22 cellular contexts compared by ENCODE assay signal in genomic region chr2:239182981-239183791, GRCh38.
DNase-seq lines count a peak whose midpoint lies in the region; ATAC-seq and TF ChIP-seq lines count a peak whose summit lies in the region.
"Had no signal": no experiment of that assay in that cellular context is flagged by ENCODE, and none has a peak within 500 bp of the region (broad histone marks: within the 10 kb centered on the region; RNA-seq: fewer than 3 reads in every experiment).

No MANE protein-coding gene starts in this region.

- WGBS in aorta, 2 donors, result 93% methylated on average over 23 of the region's 23 CpGs

- no peak overlapping the region for H3K4me2 ChIP-seq in neural progenitor cell
- H3K4me2 ChIP-seq: smooth muscle cell had no signal

- H3K4me3 Mint-ChIP-seq in glutamatergic neuron (ENCODE audit: unreplicated experiment), result no peak overlapping the region
- no peak overlapping the region for H3K4me3 Mint-ChIP-seq in neural progenitor cell
- H3K4me3 Mint-ChIP-seq in progenitor cell of endocrine pancreas (ENCODE audit: low read depth), result no peak overlapping the region
- H3K4me3 Mint-ChIP-seq: activated CD4-positive, alpha-beta memory T cell treated with anti-CD3 and anti-CD28 coated beads for 36 hours; naive B cell; stimulated activated naive CD8-positive, alpha-beta T cell treated with anti-CD3 and anti-CD28 coated beads, Interleukin-15, amount 100 ng/mL, for 72 hours; WTC11 had no signal

- H3K27ac ChIP-seq in neural progenitor cell (no peak overlapping the region), aorta (ENCODE audit: low read depth in 1 of 2, low read length in 2 of 2) (no peak overlapping the region)
- H3K27ac ChIP-seq: prostate gland had no signal

- H3K9me3 Mint-ChIP-seq in glutamatergic neuron (ENCODE audit: unreplicated experiment), result peaks cover 10% of the 10 kb centered on the region
- H3K9me3 Mint-ChIP-seq in neural progenitor cell, result no peaks in the 10 kb centered on the region
- no peaks in the 10 kb centered on the region for H3K9me3 Mint-ChIP-seq in progenitor cell of endocrine pancreas (ENCODE audit: low read depth)
- H3K9me3 Mint-ChIP-seq: activated CD4-positive, alpha-beta memory T cell treated with anti-CD3 and anti-CD28 coated beads for 36 hours; WTC11 had no signal

- DNase-seq in left ventricle myocardium superior (peak; percentile 23), Right ventricle myocardium superior (no peak), glutamatergic neuron (peak; percentile 11), neural progenitor cell (ENCODE audit: low spot score) (no peak), aorta (peak; percentile 27 to 67), SW 1271 (lab: John Stamatoyannopoulos, UW) (no peak), progenitor cell of endocrine pancreas (ENCODE audit: low spot score, unreplicated experiment) (no peak)
- DNase-seq: activated CD4-positive, alpha-beta memory T cell treated with anti-CD3 and anti-CD28 coated beads for 36 hours; activated T-cell treated with anti-CD3 and anti-CD28 coated beads for 4 hours; DND-41; GOT3; hippocampal formation; mammary epithelial cell; MM.1S; naive B cell; NCI-H446 treated with DMSO at 0.1 percent for 48 hours; stimulated activated CD4-positive, alpha-beta T cell treated with anti-CD3 and anti-CD28 coated beads, Interleukin-4, amount 100 ng/mL, for 1 hour had no signal

- H3F3A ChIP-seq in neural progenitor cell (ENCODE audit: low read depth), result no peaks in the 10 kb centered on the region

- H3K36me3 ChIP-seq in neural progenitor cell (no peaks in the 10 kb centered on the region), aorta (ENCODE audit: control insufficient read depth in 1 of 2, insufficient read depth in 2 of 2, low read length in 1 of 2) (no peaks in the 10 kb centered on the region)
- H3K36me3 ChIP-seq: prostate gland had no signal

- H2AFZ ChIP-seq in neural progenitor cell (replicated peaks), result no peak overlapping the region

- H4K20me1 ChIP-seq in neural progenitor cell (ENCODE audit: low read depth), result peaks cover 15% of the 10 kb centered on the region

- ATAC-seq in left ventricle myocardium superior (no peak), Right ventricle myocardium superior (ENCODE audit: poor library complexity) (no peak), aorta (ENCODE audit: low FRiP score) (no peak), HG03159 (IDR thresholded peaks at IDR 0.05; ENCODE audit: unreplicated experiment) (no peak)
- ATAC-seq: stimulated activated naive CD8-positive, alpha-beta T cell treated with anti-CD3 and anti-CD28 coated beads, Interleukin-15, amount 100 ng/mL, for 72 hours; WTC11 had no signal

- H3K27me3 Mint-ChIP-seq in glutamatergic neuron (ENCODE audit: unreplicated experiment) (peaks cover 13% of the 10 kb centered on the region), neural progenitor cell (ENCODE audit: insufficient read depth, low read depth) (peaks cover 4% of the 10 kb centered on the region), progenitor cell of endocrine pancreas (no peaks in the 10 kb centered on the region)
- H3K27me3 Mint-ChIP-seq: activated CD4-positive, alpha-beta memory T cell treated with anti-CD3 and anti-CD28 coated beads for 36 hours; naive B cell; stimulated activated naive CD8-positive, alpha-beta T cell treated with anti-CD3 and anti-CD28 coated beads, Interleukin-15, amount 100 ng/mL, for 72 hours had no signal

- H3K4me1 Mint-ChIP-seq in glutamatergic neuron (ENCODE audit: low read depth, unreplicated experiment) (peaks cover 13% of the 10 kb centered on the region), neural progenitor cell (peaks cover 22% of the 10 kb centered on the region), progenitor cell of endocrine pancreas (ENCODE audit: low read depth) (peaks cover 14% of the 10 kb centered on the region)
- H3K4me1 Mint-ChIP-seq: naive B cell; stimulated activated naive CD8-positive, alpha-beta T cell treated with anti-CD3 and anti-CD28 coated beads, Interleukin-15, amount 100 ng/mL, for 72 hours had no signal

- no peak overlapping the region for H3K9ac ChIP-seq in neural progenitor cell

- H3K79me2 ChIP-seq in neural progenitor cell (ENCODE audit: low read depth), result no peaks in the 10 kb centered on the region

- intact Hi-C loops in left ventricle myocardium superior (cut with micrococcal nuclease) (no loop called here), Right ventricle myocardium superior (cut with DNase I) (no loop called here), aorta (cut with DNase I) (no loop called here)

- H3K4me1 ChIP-seq in neural progenitor cell (peaks cover 8% of the 10 kb centered on the region), aorta (ENCODE audit: control insufficient read depth in 1 of 2, insufficient read depth in 2 of 2, low read length in 2 of 2) (no peaks in the 10 kb centered on the region)
- H3K4me1 ChIP-seq: prostate gland had no signal

- H3K27ac Mint-ChIP-seq in glutamatergic neuron (ENCODE audit: unreplicated experiment) (no peak overlapping the region), neural progenitor cell (peak overlapping the region; percentile 35), progenitor cell of endocrine pancreas (no peak overlapping the region)
- H3K27ac Mint-ChIP-seq: activated CD4-positive, alpha-beta memory T cell treated with anti-CD3 and anti-CD28 coated beads for 36 hours; naive B cell; stimulated activated naive CD8-positive, alpha-beta T cell treated with anti-CD3 and anti-CD28 coated beads, Interleukin-15, amount 100 ng/mL, for 72 hours had no signal

- no peaks in the 10 kb centered on the region for H3K27me3 ChIP-seq in neural progenitor cell
- H3K27me3 ChIP-seq in aorta (ENCODE audit: control insufficient read depth in 1 of 2, insufficient read depth in 2 of 2, low read length in 1 of 2), result no peaks in the 10 kb centered on the region

- no peak overlapping the region for H3K4me3 ChIP-seq in neural progenitor cell
- H3K4me3 ChIP-seq in aorta (ENCODE audit: low read length in 2 of 2), result no peak overlapping the region
- H3K4me3 ChIP-seq: prostate gland, smooth muscle cell had no signal

- TF ChIP-seq CTCF in glutamatergic neuron (IDR thresholded peaks at IDR 0.05; ENCODE audit: partially characterized antibody, unreplicated experiment), result no peak
- no peak for TF ChIP-seq CTCF in neural progenitor cell (IDR thresholded peaks at IDR 0.05)
- TF ChIP-seq CTCF in progenitor cell of endocrine pancreas (IDR thresholded peaks at IDR 0.05; ENCODE audit: unreplicated experiment), result no peak

- H3K36me3 Mint-ChIP-seq in glutamatergic neuron (ENCODE audit: unreplicated experiment) (no peaks in the 10 kb centered on the region), neural progenitor cell (peaks cover 25% of the 10 kb centered on the region), progenitor cell of endocrine pancreas (ENCODE audit: insufficient read depth) (peaks cover 10% of the 10 kb centered on the region)

- H3K9me3 ChIP-seq in neural progenitor cell (ENCODE audit: low read depth) (no peaks in the 10 kb centered on the region), aorta (ENCODE audit: control insufficient read depth, low read length) (no peaks in the 10 kb centered on the region)
- H3K9me3 ChIP-seq: prostate gland had no signal

Comparison
In these comparisons a context has a peak if more than half of its experiments do, and no peak if none do; other contexts are left out.
1. DNase-seq: peak in left ventricle myocardium superior (single experiment), glutamatergic neuron (single experiment) and aorta (2 of 2); none in Right ventricle myocardium superior (single experiment), neural progenitor cell (single experiment), SW 1271 (0 of 2) and progenitor cell of endocrine pancreas (single experiment).